Comparison of ENCODE assay signal across 1 cellular context in genomic region chr7:44847509-44847919, GRCh38.
TF ChIP-seq lines count a peak whose summit lies in the region.

No MANE protein-coding gene starts in this region.

TF ChIP-seq in HepG2, 621 proteins besides CTCF, POLR2A, EP300 and RAD21 (continued from another document and continues in another):
- TF ChIP-seq ZBTB40 (IDR thresholded peaks at IDR 0.05): no peak
- peak; percentile 45; the same call in 1 of the 2 replicates for TF ChIP-seq ZBTB40 (CRISPR knock-in tag; IDR thresholded peaks at IDR 0.05)
- peak; percentile 78 for TF ChIP-seq CEBPB (IDR thresholded peaks at IDR 0.05; ENCODE audit: borderline replicate concordance, low read depth, low read length)
- TF ChIP-seq SALL1 (CRISPR knock-in tag; IDR thresholded peaks at IDR 0.05): peak; percentile 43
- TF ChIP-seq, protein P1, sequence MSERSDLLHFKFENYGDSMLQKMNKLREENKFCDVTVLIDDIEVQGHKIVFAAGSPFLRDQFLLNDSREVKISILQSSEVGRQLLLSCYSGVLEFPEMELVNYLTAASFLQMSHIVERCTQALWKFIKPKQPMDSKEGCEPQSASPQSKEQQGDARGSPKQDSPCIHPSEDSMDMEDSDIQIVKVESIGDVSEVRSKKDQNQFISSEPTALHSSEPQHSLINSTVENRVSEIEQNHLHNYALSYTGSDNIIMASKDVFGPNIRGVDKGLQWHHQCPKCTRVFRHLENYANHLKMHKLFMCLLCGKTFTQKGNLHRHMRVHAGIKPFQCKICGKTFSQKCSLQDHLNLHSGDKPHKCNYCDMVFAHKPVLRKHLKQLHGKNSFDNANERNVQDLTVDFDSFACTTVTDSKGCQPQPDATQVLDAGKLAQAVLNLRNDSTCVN (CRISPR knock-in tag; IDR thresholded peaks at IDR 0.05; ENCODE audit: borderline replicate concordance): no peak
- TF ChIP-seq CBFB (CRISPR knock-in tag; IDR thresholded peaks at IDR 0.05): no peak
- no peak for TF ChIP-seq MAF1 (CRISPR knock-in tag; IDR thresholded peaks at IDR 0.05; ENCODE audit: borderline replicate concordance)
- TF ChIP-seq, protein P2, sequence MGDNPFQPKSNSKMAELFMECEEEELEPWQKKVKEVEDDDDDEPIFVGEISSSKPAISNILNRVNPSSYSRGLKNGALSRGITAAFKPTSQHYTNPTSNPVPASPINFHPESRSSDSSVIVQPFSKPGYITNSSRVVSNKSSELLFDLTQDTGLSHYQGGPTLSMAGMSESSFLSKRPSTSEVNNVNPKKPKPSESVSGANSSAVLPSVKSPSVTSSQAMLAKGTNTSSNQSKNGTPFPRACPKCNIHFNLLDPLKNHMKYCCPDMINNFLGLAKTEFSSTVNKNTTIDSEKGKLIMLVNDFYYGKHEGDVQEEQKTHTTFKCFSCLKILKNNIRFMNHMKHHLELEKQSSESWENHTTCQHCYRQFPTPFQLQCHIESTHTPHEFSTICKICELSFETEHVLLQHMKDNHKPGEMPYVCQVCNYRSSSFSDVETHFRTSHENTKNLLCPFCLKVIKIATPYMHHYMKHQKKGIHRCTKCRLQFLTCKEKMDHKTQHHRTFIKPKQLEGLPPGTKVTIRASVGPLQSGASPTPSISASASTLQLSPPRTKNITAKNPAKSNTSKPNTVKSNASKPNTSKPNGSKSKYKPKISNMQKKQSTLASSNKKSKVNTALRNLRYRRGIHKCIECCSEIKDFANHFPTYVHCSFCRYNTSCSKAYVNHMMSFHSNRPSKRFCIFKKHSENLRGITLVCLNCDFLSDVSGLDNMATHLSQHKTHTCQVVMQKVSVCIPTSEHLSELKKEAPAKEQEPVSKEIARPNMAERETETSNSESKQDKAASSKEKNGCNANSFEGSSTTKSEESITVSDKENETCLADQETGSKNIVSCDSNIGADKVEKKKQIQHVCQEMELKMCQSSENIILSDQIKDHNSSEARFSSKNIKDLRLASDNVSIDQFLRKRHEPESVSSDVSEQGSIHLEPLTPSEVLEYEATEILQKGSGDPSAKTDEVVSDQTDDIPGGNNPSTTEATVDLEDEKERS (CRISPR knock-in tag; IDR thresholded peaks at IDR 0.05): no peak
- TF ChIP-seq SSRP1 (CRISPR knock-in tag; IDR thresholded peaks at IDR 0.05): no peak
- TF ChIP-seq ARID4A (CRISPR knock-in tag; IDR thresholded peaks at IDR 0.05; ENCODE audit: borderline replicate concordance): peak; percentile 45
- no peak for TF ChIP-seq ZNF777 (CRISPR knock-in tag; IDR thresholded peaks at IDR 0.05)
- no peak for TF ChIP-seq ZNF383 (CRISPR knock-in tag; IDR thresholded peaks at IDR 0.05; ENCODE audit: borderline replicate concordance)
- peak; percentile 89; the same call in 1 of the 2 replicates for TF ChIP-seq ZNF776 (CRISPR knock-in tag; IDR thresholded peaks at IDR 0.05)
- no peak for TF ChIP-seq RXRB (CRISPR knock-in tag; IDR thresholded peaks at IDR 0.05; ENCODE audit: borderline replicate concordance)
- TF ChIP-seq, protein P3, sequence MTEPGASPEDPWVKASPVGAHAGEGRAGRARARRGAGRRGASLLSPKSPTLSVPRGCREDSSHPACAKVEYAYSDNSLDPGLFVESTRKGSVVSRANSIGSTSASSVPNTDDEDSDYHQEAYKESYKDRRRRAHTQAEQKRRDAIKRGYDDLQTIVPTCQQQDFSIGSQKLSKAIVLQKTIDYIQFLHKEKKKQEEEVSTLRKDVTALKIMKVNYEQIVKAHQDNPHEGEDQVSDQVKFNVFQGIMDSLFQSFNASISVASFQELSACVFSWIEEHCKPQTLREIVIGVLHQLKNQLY (CRISPR knock-in tag; IDR thresholded peaks at IDR 0.05): peak; percentile 16; the same call in 1 of the 2 replicates
- no peak for TF ChIP-seq PBX3 (CRISPR knock-in tag; IDR thresholded peaks at IDR 0.05; ENCODE audit: borderline replicate concordance)
- peak; percentile 69 for TF ChIP-seq ASH2L (IDR thresholded peaks at IDR 0.05; ENCODE audit: insufficient read length, low read depth, low read length)
- TF ChIP-seq, protein P4, sequence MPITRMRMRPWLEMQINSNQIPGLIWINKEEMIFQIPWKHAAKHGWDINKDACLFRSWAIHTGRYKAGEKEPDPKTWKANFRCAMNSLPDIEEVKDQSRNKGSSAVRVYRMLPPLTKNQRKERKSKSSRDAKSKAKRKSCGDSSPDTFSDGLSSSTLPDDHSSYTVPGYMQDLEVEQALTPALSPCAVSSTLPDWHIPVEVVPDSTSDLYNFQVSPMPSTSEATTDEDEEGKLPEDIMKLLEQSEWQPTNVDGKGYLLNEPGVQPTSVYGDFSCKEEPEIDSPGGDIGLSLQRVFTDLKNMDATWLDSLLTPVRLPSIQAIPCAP (CRISPR knock-in tag; IDR thresholded peaks at IDR 0.05; ENCODE audit: low read depth): no peak
- no peak for TF ChIP-seq NR1H2 (CRISPR knock-in tag; IDR thresholded peaks at IDR 0.05; ENCODE audit: borderline replicate concordance, low read depth)
- TF ChIP-seq PRMT3 (CRISPR knock-in tag; IDR thresholded peaks at IDR 0.05; ENCODE audit: borderline replicate concordance, low read depth): 0 out of 2 replicates have a peak, but pooled peaks have one; percentile 27
- TF ChIP-seq, protein P5, sequence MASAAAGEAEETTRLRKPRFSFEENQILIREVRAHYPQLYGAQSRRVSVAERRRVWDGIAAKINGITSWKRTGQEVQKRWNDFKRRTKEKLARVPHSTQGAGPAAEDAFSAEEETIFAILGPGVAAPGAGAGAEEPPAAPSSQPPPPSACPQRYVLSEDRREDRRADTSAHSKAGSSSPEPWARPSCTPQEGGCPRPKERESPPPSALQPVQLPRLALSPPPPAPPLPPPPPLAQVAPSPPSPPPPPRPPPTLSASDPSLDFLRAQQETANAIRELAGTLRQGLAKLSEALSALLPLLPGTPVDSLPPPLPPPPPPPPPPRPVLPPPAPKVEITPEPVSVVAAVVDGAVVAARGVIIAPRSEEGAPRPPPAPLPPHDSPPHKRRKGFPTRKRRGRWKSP (CRISPR knock-in tag; IDR thresholded peaks at IDR 0.05): no peak; the same call in 1 of the 2 replicates
- no peak; the same call in 1 of the 2 replicates for TF ChIP-seq ZNF746 (CRISPR knock-in tag; IDR thresholded peaks at IDR 0.05)
- TF ChIP-seq ZNF225 (CRISPR knock-in tag; IDR thresholded peaks at IDR 0.05): no peak
- TF ChIP-seq, protein P6, sequence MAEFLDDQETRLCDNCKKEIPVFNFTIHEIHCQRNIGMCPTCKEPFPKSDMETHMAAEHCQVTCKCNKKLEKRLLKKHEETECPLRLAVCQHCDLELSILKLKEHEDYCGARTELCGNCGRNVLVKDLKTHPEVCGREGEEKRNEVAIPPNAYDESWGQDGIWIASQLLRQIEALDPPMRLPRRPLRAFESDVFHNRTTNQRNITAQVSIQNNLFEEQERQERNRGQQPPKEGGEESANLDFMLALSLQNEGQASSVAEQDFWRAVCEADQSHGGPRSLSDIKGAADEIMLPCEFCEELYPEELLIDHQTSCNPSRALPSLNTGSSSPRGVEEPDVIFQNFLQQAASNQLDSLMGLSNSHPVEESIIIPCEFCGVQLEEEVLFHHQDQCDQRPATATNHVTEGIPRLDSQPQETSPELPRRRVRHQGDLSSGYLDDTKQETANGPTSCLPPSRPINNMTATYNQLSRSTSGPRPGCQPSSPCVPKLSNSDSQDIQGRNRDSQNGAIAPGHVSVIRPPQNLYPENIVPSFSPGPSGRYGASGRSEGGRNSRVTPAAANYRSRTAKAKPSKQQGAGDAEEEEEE (CRISPR knock-in tag; IDR thresholded peaks at IDR 0.05; ENCODE audit: borderline replicate concordance): 0 out of 2 replicates have a peak, but pooled peaks have one; percentile 83
- 0 out of 2 replicates have a peak, but pooled peaks have one; percentile 85 for TF ChIP-seq FLYWCH1 (CRISPR knock-in tag; IDR thresholded peaks at IDR 0.05)
- no peak for TF ChIP-seq ZBTB37 (CRISPR knock-in tag; IDR thresholded peaks at IDR 0.05)
- peak; percentile 81 for TF ChIP-seq CEBPG (CRISPR knock-in tag; IDR thresholded peaks at IDR 0.05)
- peak; percentile 55 for TF ChIP-seq AGO2 (optimal IDR thresholded peaks at IDR 0.05; ENCODE audit: low read depth, low read length)
